ENCODE assay signal across 8 cellular contexts in the genomic region with DNA sequence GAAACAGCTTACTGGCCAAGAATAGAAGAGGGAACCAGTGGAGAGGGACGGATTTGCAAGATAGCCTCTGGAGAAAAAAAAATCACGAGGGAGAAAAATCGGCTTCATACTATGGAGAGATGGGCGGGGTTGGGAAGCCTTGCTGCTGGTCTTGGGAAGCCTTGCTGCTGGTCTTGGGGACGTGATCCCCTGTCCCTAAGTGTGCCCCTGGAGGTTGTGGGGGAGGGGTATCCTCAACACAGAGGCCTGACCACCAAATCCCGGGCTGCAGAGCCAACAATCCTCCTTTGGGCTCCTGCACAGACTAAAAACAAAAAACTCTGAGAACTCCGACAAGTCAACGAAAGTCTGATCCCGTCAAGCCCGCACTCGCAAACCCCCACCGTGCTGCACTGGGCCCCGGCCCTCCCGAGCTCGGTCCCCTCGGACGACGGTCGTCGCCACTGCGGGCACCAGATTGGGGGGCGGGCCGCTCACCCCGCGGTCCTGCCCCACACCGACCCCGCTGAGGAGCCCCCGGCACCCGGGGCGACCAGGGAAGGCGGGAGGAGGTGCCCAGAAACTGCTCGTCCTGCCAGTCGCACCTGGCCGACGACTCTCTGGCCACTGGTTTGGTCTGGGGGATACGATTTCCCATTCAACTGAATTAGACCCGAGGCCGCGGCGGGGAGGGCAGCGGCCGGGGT. TPM values are rescaled to one million over a fixed set of nuclear protein-coding genes. Genes with fewer than 3 reads are reported as not detected.
DNase-seq lines count a peak whose midpoint lies in the region; ATAC-seq, FAIRE-seq and TF ChIP-seq lines count a peak whose summit lies in the region.

No MANE protein-coding gene starts in this region.

- TF ChIP-seq RAD21 in A549 (conservative IDR thresholded peaks at IDR 0.05 in 1 of 2, IDR thresholded peaks at IDR 0.05 in 1 of 2): no peak
- TF ChIP-seq RAD21 in K562 (CRISPR knock-in tag; conservative IDR thresholded peaks at IDR 0.05 in 1 of 2, IDR thresholded peaks at IDR 0.05 in 1 of 2): no peak

- 0 out of 2 replicates have a peak, but pooled peaks cover 5% of the 10 kb centered on the region for H4K20me1 ChIP-seq in K562 (replicated peaks; ENCODE audit: control insufficient read depth, insufficient read depth, low read length)

- TF ChIP-seq EP300 in A549 (IDR thresholded peaks at IDR 0.05) (no peak), K562 (IDR thresholded peaks at IDR 0.05; ENCODE audit: low read length) (no peak)

- DNase-seq in A549 (ENCODE audit: low read depth in 1 of 2, low spot score in 1 of 2) (peak; percentile 18 to 49), LoVo (ENCODE audit: low spot score) (peak; percentile 39), K562 (ENCODE audit: extremely low read depth in 1 of 4, low spot score in 3 of 4) (peak; percentile 23 to 36 (median 29)), immature natural killer cell (no peak), NCI-H2107 (lab: John Stamatoyannopoulos, UW) (no peak), NCI-H1048 (lab: John Stamatoyannopoulos, UW) (no peak)

- H3K4me1 ChIP-seq in A549: peaks cover 46% of the 10 kb centered on the region
- H3K4me1 ChIP-seq in K562 (replicated peaks in 1 of 2; ENCODE audit: control insufficient read depth in 2 of 2, insufficient read depth in 2 of 2, low read length in 2 of 2): peaks cover 13 to 17% of the 10 kb centered on the region in 2 experiments
- peaks cover 6 to 7% (median 6%) of the 10 kb centered on the region in 3 donors for H3K4me1 ChIP-seq in skeletal muscle tissue (ENCODE audit: control insufficient read depth in 3 of 3, insufficient read depth in 3 of 3, low read length in 3 of 3)

- peaks cover 10 to 12% of the 10 kb centered on the region in 2 donors for H3K4me1 Mint-ChIP-seq in immature natural killer cell

- POLR2A ChIA-PET in A549 (lab: Yijun Ruan, JAX): interaction anchor here (1.2 kb wide), 1 partner anchor 260 kb away, joined by 5 read pairs; the partner anchor contains the start of gene BCLAF1
- POLR2A ChIA-PET in K562 (lab: Yijun Ruan, JAX): interaction anchor here (0.8 to 1.2 kb wide), 3 partner anchors 10 to 260 kb away, joined by 3 to 5 read pairs (median 5); partner anchors contain the start of gene BCLAF1

- peaks cover 4% of the 10 kb centered on the region for H3K9me1 ChIP-seq in K562 (ENCODE audit: control insufficient read depth, insufficient read depth, low read length)

- no peaks in the 10 kb centered on the region for H3K79me2 ChIP-seq in K562 (ENCODE audit: control insufficient read depth, insufficient read depth, low read length)

- CTCF ChIA-PET in A549 (lab: Yijun Ruan, JAX) (interaction anchor here (0.6 to 3.2 kb wide), 37 partner anchors 9 to 323 kb away, joined by 3 to 26 read pairs (median 4); partner anchors contain the start of gene MAP3K5), K562 (lab: Yijun Ruan, JAX; ENCODE audit: low intra/inter-chr PET ratio) (interaction anchor here (1.3 to 1.7 kb wide), 2 partner anchors 208 to 243 kb away, joined by 4 to 6 read pairs; no protein-coding TSS in a partner anchor)

- FAIRE-seq in A549 (lab: Jason Lieb, UNC): no peak
- FAIRE-seq in K562 (lab: Jason Lieb, UNC): no peak

- H3K27me3 Mint-ChIP-seq in immature natural killer cell (ENCODE audit: low read depth in 3 of 3): peaks cover 10 to 18% (median 15%) of the 10 kb centered on the region in 3 donors

- peak overlapping the region; percentile 93 for H2AFZ ChIP-seq in K562 (ENCODE audit: low read depth, low read length)

- H3K27ac ChIP-seq in A549: peak overlapping the region; percentile 93 to 97
- 0 out of 3 replicates have a peak overlapping the region, but pooled peaks have one; percentile 20 for H3K27ac ChIP-seq in K562 (ENCODE audit: extremely low read depth, low read depth, low read length)
- H3K27ac ChIP-seq in skeletal muscle tissue (ENCODE audit: low read depth, low read length): no peak overlapping the region

- H3K4me2 ChIP-seq in A549: peak overlapping the region; percentile 82
- H3K4me2 ChIP-seq in K562 (ENCODE audit: insufficient read depth, low read length): peak overlapping the region; percentile 60

- intact Hi-C loops in K562 (cut with micrococcal nuclease): loop anchor here (1.0 to 10.0 kb wide), 3 partner anchors 122 to 375 kb away; partner anchors contain the start of gene SLC35D3

- TF ChIP-seq POLR2A in A549 (IDR thresholded peaks at IDR 0.05; ENCODE audit: low read length) (no peak), K562 (conservative IDR thresholded peaks at IDR 0.05) (no peak)

- H3K36me3 ChIP-seq in K562 (ENCODE audit: control insufficient read depth, insufficient read depth, low read length) (no peaks in the 10 kb centered on the region), skeletal muscle tissue (ENCODE audit: control insufficient read depth in 3 of 3, insufficient read depth in 3 of 3, low read length in 3 of 3) (no peaks in the 10 kb centered on the region)

- ATAC-seq in A549: peak; percentile 27 to 37; a peak in 4 of 6 replicates
- peak; percentile 13 for ATAC-seq in GM18909 (IDR thresholded peaks at IDR 0.05; ENCODE audit: poor library complexity, unreplicated experiment)
- ATAC-seq in K562: no peak

- H3K27me3 ChIP-seq in K562 (ENCODE audit: control insufficient read depth in 2 of 2, insufficient read depth in 2 of 2, low read length in 2 of 2): peaks cover 7 to 8% of the 10 kb centered on the region in 2 experiments; a peak in 3 of 5 replicates
- H3K27me3 ChIP-seq in skeletal muscle tissue (ENCODE audit: control insufficient read depth in 3 of 3, insufficient read depth in 3 of 3, low read length in 3 of 3): peaks cover 6 to 40% (median 36%) of the 10 kb centered on the region in 3 donors

- no peaks in the 10 kb centered on the region for H3K36me3 Mint-ChIP-seq in immature natural killer cell

- peak overlapping the region; percentile 98 for H3K4me3 ChIP-seq in A549
- H3K4me3 ChIP-seq in K562: peak overlapping the region; percentile 64
- peak overlapping the region; percentile 42 to 56 (median 55) for H3K4me3 ChIP-seq in skeletal muscle tissue (ENCODE audit: low read length in 3 of 3)

- peak overlapping the region; percentile 72 to 85 (median 76) for H3K4me3 Mint-ChIP-seq in immature natural killer cell

- 3% methylated on average over 25 of the region's 42 CpGs for WGBS in A549 (ENCODE audit: missing lambda C conversion rate)
- 13% methylated on average over 39 of the region's 42 CpGs for WGBS in K562 (ENCODE audit: insufficient coverage, low coverage, missing lambda C conversion rate)

- BruUV-seq in K562 (replicated peaks; lab: Mats Ljungman, UMichigan): no TSS peak

- H3K9ac ChIP-seq in K562 (ENCODE audit: insufficient read depth in 1 of 2, low read depth in 2 of 2, low read length in 2 of 2): peak overlapping the region; percentile 37 to 91; a peak in 3 of 4 replicates
- H3K9ac ChIP-seq in skeletal muscle tissue (ENCODE audit: low read depth in 1 of 3, low read length in 3 of 3): peak overlapping the region in 2 of 3 donors; percentile 25 to 47

- TF ChIP-seq CTCF in A549 (IDR thresholded peaks at IDR 0.05) (no peak), K562 (IDR thresholded peaks at IDR 0.05 in 2 of 3, conservative IDR thresholded peaks at IDR 0.05 in 1 of 3; ENCODE audit: insufficient read depth in 2 of 3, low read depth in 1 of 3, low read length in 3 of 3) (no peak)

- H3K9me3 Mint-ChIP-seq in immature natural killer cell: no peaks in the 10 kb centered on the region

- in situ Hi-C loops in K562 (cut with MboI): loop anchor here (25.0 kb wide), 1 partner anchor 212 kb away; no protein-coding TSS in a partner anchor

- H3K9me3 ChIP-seq in A549: no peaks in the 10 kb centered on the region
- H3K9me3 ChIP-seq in K562 (replicated peaks; ENCODE audit: control insufficient read depth, insufficient read depth, low read depth, low read length): no peaks in the 10 kb centered on the region
- H3K9me3 ChIP-seq in skeletal muscle tissue (ENCODE audit: control insufficient read depth in 3 of 3, low read length in 3 of 3): no peaks in the 10 kb centered on the region

- peak overlapping the region in 2 of 6 donors; percentile 3 to 47 for H3K27ac Mint-ChIP-seq in immature natural killer cell

TF ChIP-seq in A549, 52 proteins besides CTCF, POLR2A, EP300 and RAD21 (continues in another document):
- TF ChIP-seq KDM5A (IDR thresholded peaks at IDR 0.05): no peak

TF ChIP-seq in K562, 482 proteins besides CTCF, POLR2A, EP300 and RAD21 (continues in another document):
- TF ChIP-seq CREB1 (IDR thresholded peaks at IDR 0.05) (no peak), CREB1 (CRISPR knock-in tag; IDR thresholded peaks at IDR 0.05) (no peak), ELF2 (CRISPR knock-in tag; IDR thresholded peaks at IDR 0.05) (no peak)

RNA-seq across cellular contexts. Expression of gene MAP7, which starts 0.7 kb away (rescaled TPM):
- polyA plus RNA-seq in A549 (2011; rRNA removed) (49.0 and 64.5 TPM in 2 replicates), A549 (2017; fragmentation: RNase III; extraction: RNeasy Plus Mini Kit Qiagen cat#74134 plus additional on column Dnase treatment) (49.5 to 65.0 TPM (median 60.6 TPM) in 3 replicates), K562 (2011; rRNA removed) (1.0 and 1.3 TPM in 2 replicates), K562 (2014; fragmentation: Illumina TruSeq; extraction: Trizol) (6.7 and 6.9 TPM in 2 replicates), K562 (2014; fragmentation: Nextera tagmentation; extraction: Ambion mirVana) (1 to 10 TPM in 1 of 2 experiments, under 1 TPM in 1; 0.76 to 1.1 TPM), K562 (2014; rRNA removed) (3.9 and 4.4 TPM in 2 replicates), immature natural killer cell (under 1 TPM in 2 of 3 donors, not detected in 1; 0.07 to 0.41 TPM)
- 36.9 and 38.4 TPM in 2 replicates for polyA plus RNA-seq in A549 (2012; cell fraction: cytosol; rRNA removed)
- polyA plus RNA-seq in A549 (2012; cell fraction: nucleus; rRNA removed): 41.6 and 44.1 TPM in 2 replicates
- 27.1 and 28.1 TPM in 2 replicates for polyA minus RNA-seq in A549 (2011; rRNA and poly(A)+ RNA removed)
- 0.67 and 1.5 TPM in 2 replicates for total RNA-seq in K562 (2011; cell fraction: chromatin; rRNA removed; ENCODE audit: low replicate concordance)
- 0.50 and 0.53 TPM in 2 replicates for total RNA-seq in K562 (2011; cell fraction: nucleolus; rRNA removed)
- 0.88 and 0.99 TPM in 2 replicates for total RNA-seq in K562 (2011; cell fraction: nucleoplasm; rRNA removed)
- total RNA-seq in K562 (2014; rRNA removed) (6.6 and 7.5 TPM in 2 replicates), K562 (2014; rRNA removed; fragmentation: Illumina TruSeq; extraction: Trizol) (3.9 and 4.2 TPM in 2 replicates), K562 (2015; rRNA removed; fragmentation: Illumina TruSeq; extraction: Trizol) (7.6 and 7.7 TPM in 2 replicates), K562 (2021) (6.1 and 7.4 TPM in 2 replicates), skeletal muscle tissue (under 0.01 TPM)
- polyA plus RNA-seq in K562 (2011; cell fraction: cytosol; rRNA removed): 0.59 and 0.78 TPM in 2 replicates
- polyA plus RNA-seq in K562 (2011; cell fraction: nucleus; rRNA removed): 0.93 and 1.6 TPM in 2 replicates
- polyA plus RNA-seq in K562 (2012): 9.3 and 9.7 TPM in 2 replicates
- 0.78 and 1.2 TPM in 2 replicates for polyA minus RNA-seq in K562 (2011; rRNA and poly(A)+ RNA removed)
- 1.5 and 1.6 TPM in 2 replicates for polyA minus RNA-seq in K562 (2011; cell fraction: cytosol; rRNA and poly(A)+ RNA removed)
- polyA minus RNA-seq in K562 (2011; cell fraction: nucleus; rRNA and poly(A)+ RNA removed): 0.67 TPM in 2 replicates

Comparison
In these comparisons a context has a peak if more than half of its experiments do, and no peak if none do; other contexts are left out.
1. DNase-seq: peak in A549 (2 of 2), LoVo (single experiment) and K562 (4 of 4); none in immature natural killer cell (0 of 3), NCI-H2107 (single experiment) and NCI-H1048 (single experiment).
2. Peak in every context shown above with its lines, with median percentiles within 50 percentile points of each other: H3K4me3 ChIP-seq.